Comparison of ENCODE assay signal across 1 cellular context in the genomic region with DNA sequence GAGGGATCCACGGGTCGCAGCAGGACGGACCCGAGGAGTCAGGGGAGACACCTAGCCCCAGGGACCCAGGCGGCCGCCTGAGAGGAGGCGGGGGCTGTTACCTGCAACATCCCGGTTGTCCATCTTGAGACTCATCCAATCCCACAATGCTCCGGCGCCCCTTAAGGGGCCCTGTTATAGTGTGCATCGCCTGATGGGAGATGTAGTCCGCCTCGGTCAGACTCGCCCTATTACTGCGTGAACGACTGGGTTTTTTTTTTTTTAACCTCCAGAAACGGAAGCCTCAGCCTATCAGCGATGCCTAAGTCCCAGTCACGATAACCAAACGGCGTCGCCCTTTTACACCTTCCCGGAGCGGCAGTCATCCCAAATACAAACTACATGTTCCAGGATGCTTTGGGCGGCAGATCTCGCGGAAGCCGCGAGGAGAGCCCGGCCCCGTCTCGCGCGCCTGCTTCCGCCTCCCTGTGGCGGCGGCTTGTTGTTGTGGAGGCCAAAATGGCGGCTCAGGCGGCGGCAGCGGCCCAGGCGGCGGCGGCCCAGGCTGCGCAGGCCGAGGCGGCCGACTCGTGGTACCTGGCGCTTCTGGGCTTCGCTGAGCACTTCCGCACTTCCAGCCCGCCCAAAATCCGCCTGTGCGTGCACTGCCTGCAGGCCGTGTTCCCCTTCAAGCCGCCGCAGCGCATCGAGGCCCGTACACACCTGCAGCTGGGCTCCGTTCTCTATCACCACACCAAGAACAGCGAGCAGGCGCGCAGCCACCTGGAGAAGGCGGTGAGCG.
TF ChIP-seq lines count a peak whose summit lies in the region.

A gene with protein sequence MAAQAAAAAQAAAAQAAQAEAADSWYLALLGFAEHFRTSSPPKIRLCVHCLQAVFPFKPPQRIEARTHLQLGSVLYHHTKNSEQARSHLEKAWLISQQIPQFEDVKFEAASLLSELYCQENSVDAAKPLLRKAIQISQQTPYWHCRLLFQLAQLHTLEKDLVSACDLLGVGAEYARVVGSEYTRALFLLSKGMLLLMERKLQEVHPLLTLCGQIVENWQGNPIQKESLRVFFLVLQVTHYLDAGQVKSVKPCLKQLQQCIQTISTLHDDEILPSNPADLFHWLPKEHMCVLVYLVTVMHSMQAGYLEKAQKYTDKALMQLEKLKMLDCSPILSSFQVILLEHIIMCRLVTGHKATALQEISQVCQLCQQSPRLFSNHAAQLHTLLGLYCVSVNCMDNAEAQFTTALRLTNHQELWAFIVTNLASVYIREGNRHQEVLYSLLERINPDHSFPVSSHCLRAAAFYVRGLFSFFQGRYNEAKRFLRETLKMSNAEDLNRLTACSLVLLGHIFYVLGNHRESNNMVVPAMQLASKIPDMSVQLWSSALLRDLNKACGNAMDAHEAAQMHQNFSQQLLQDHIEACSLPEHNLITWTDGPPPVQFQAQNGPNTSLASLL (plus strand): TSS at position 468 of the 781 bp plus-strand sequence. CDS start 31 bp downstream, at position 499.
Gene SUGP1, minus strand, starts transcription at position 148 of the 781 bp plus-strand sequence. Its CDS starts 13 bp downstream, at position 135.

TF ChIP-seq in IMR-90, 13 proteins besides CTCF, POLR2A, EP300 and RAD21:
- TF ChIP-seq CEBPB (IDR thresholded peaks at IDR 0.05; ENCODE audit: low read depth, low read length) = no peak
- TF ChIP-seq BHLHE40 (IDR thresholded peaks at IDR 0.05; ENCODE audit: low read depth, low read length) = no peak
- no peak for TF ChIP-seq NFE2L2 (IDR thresholded peaks at IDR 0.05; ENCODE audit: low read depth, low read length)
- TF ChIP-seq, protein P1, sequence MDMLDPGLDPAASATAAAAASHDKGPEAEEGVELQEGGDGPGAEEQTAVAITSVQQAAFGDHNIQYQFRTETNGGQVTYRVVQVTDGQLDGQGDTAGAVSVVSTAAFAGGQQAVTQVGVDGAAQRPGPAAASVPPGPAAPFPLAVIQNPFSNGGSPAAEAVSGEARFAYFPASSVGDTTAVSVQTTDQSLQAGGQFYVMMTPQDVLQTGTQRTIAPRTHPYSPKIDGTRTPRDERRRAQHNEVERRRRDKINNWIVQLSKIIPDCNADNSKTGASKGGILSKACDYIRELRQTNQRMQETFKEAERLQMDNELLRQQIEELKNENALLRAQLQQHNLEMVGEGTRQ (IDR thresholded peaks at IDR 0.05; ENCODE audit: low read depth, low read length) = 0 out of 2 replicates have a peak, but pooled peaks have one; percentile 3
- TF ChIP-seq SMC3 (IDR thresholded peaks at IDR 0.05; ENCODE audit: low read depth, low read length) = 0 out of 2 replicates have a peak, but pooled peaks have one; percentile 10
- TF ChIP-seq RFX5 (IDR thresholded peaks at IDR 0.05; ENCODE audit: low read depth, low read length) = no peak
- no peak for TF ChIP-seq CHD1 (IDR thresholded peaks at IDR 0.05; ENCODE audit: low read depth, low read length)
- no peak for TF ChIP-seq FOS (IDR thresholded peaks at IDR 0.05; ENCODE audit: low read depth, low read length)
- TF ChIP-seq ELK1 (IDR thresholded peaks at IDR 0.05; ENCODE audit: borderline replicate concordance, low read depth, low read length) = no peak
- TF ChIP-seq MAFK (IDR thresholded peaks at IDR 0.05; ENCODE audit: low read depth, low read length) = no peak
- peak; percentile 8; the same call in 1 of the 2 replicates for TF ChIP-seq MAZ (IDR thresholded peaks at IDR 0.05; ENCODE audit: borderline replicate concordance, low read depth, low read length)
- peak; percentile 62; the same call in 1 of the 2 replicates for TF ChIP-seq MXI1 (IDR thresholded peaks at IDR 0.05; ENCODE audit: borderline replicate concordance, low read depth, low read length)
- TF ChIP-seq RCOR1 (IDR thresholded peaks at IDR 0.05; ENCODE audit: insufficient replicate concordance, low read length) = no peak
